ENCODE assay signal across 24 cellular contexts in the genomic region with DNA sequence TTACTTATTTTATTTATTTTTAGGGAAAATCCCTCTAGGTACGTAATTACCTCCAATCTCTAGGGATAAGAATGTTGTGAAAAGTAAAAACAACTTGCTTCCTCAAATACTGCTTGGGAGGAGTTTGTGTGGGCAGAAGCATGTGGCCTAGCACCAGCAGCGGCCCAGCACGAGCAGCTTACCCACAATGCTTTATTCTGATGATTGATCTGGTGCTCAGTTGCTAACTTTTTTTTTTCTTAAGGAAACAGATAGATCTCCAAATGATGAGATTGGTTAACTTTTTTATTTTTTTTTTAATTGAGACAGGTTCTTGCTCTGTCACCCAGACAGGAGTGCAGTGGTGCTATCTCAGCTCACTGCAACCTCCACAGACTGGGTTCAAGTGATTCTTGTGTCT. TPM values are rescaled to one million over a fixed set of nuclear protein-coding genes. Genes with fewer than 3 reads are reported as not detected.
"Had no signal": no experiment of that assay in that cellular context is flagged by ENCODE, and none has a peak within 500 bp of the region (broad histone marks: within the 10 kb centered on the region; RNA-seq: fewer than 3 reads in every experiment).

No MANE protein-coding gene starts in this region.

- H3K4me3 Mint-ChIP-seq: activated naive CD8-positive, alpha-beta T cell treated with anti-CD3 and anti-CD28 coated beads, Interleukin-2, amount 10 ng/mL, durations not matched to agents 7 days and 5 days; central memory CD8-positive, alpha-beta T cell; natural killer cell; stimulated activated naive CD8-positive, alpha-beta T cell treated with anti-CD3 and anti-CD28 coated beads, Interleukin-15, Interleukin-2, amounts not matched to agents 100 ng/mL and 50 ng/mL, for 24 hours; WTC11 had no signal

- DNase-seq: activated CD4-positive, alpha-beta T cell treated with anti-CD3 and anti-CD28 coated beads, Interleukin-2, amount 50 U/mL, for 48 hours; activated CD8-positive, alpha-beta memory T cell treated with anti-CD3 and anti-CD28 coated beads, Interleukin-2, amount 50 U/mL, for 48 hours; activated naive CD4-positive, alpha-beta T cell treated with Interleukin-2 at 50 U/mL for 16 hours; activated naive CD8-positive, alpha-beta T cell treated with anti-CD3 and anti-CD28 coated beads, Interleukin-2, amount 10 ng/mL, durations not matched to agents 7 days and 5 days; activated T-cell treated with anti-CD3 and anti-CD28 coated beads, Interleukin-2, amount 50 U/mL, for 48 hours; amniotic stem cell; effector memory CD4-positive, alpha-beta T cell; foreskin melanocyte; kidney glomerular epithelial cell; left lung; midbrain; natural killer cell; ovary; psoas muscle; right cardiac atrium; stimulated activated CD4-positive, alpha-beta T cell treated with anti-CD3 and anti-CD28 coated beads, Interleukin-4, amount 100 ng/mL, for 24 hours; substantia nigra; thyroid gland had no signal

- H3K9me3 ChIP-seq: breast epithelium, left lung, ovary, psoas muscle, thyroid gland had no signal

- H3K36me3 Mint-ChIP-seq: activated naive CD8-positive, alpha-beta T cell treated with anti-CD3 and anti-CD28 coated beads, Interleukin-2, amount 10 ng/mL, durations not matched to agents 7 days and 5 days; WTC11 had no signal

- H3K27me3 ChIP-seq: ovary, thyroid gland had no signal

- H3K27ac ChIP-seq: breast epithelium, left lung, ovary, psoas muscle, thyroid gland had no signal

- H3K4me1 ChIP-seq: breast epithelium, psoas muscle had no signal

- H3K9me3 Mint-ChIP-seq: activated naive CD8-positive, alpha-beta T cell treated with anti-CD3 and anti-CD28 coated beads, Interleukin-2, amount 10 ng/mL, durations not matched to agents 7 days and 5 days; central memory CD8-positive, alpha-beta T cell; natural killer cell; stimulated activated naive CD8-positive, alpha-beta T cell treated with anti-CD3 and anti-CD28 coated beads, Interleukin-15, Interleukin-2, amounts not matched to agents 100 ng/mL and 50 ng/mL, for 24 hours; WTC11 had no signal

- ATAC-seq: left lung, natural killer cell, psoas muscle, right cardiac atrium, WTC11 had no signal

- H3K4me3 ChIP-seq: breast epithelium, left lung, ovary, psoas muscle, thyroid gland had no signal

- H3K36me3 ChIP-seq: breast epithelium, left lung, ovary, thyroid gland had no signal

- H3K27ac Mint-ChIP-seq: activated naive CD8-positive, alpha-beta T cell treated with anti-CD3 and anti-CD28 coated beads, Interleukin-2, amount 10 ng/mL, durations not matched to agents 7 days and 5 days; natural killer cell; stimulated activated naive CD8-positive, alpha-beta T cell treated with anti-CD3 and anti-CD28 coated beads, Interleukin-15, Interleukin-2, amounts not matched to agents 100 ng/mL and 50 ng/mL, for 24 hours; WTC11 had no signal

RNA-seq across cellular contexts. Expression of a gene that starts 4.2 kb away (rescaled TPM):
- total RNA-seq: dermis microvascular lymphatic vessel endothelial cell, lung microvascular endothelial cell, natural killer cell had no signal
